9 cellular contexts compared by ENCODE assay signal in the genomic region with DNA sequence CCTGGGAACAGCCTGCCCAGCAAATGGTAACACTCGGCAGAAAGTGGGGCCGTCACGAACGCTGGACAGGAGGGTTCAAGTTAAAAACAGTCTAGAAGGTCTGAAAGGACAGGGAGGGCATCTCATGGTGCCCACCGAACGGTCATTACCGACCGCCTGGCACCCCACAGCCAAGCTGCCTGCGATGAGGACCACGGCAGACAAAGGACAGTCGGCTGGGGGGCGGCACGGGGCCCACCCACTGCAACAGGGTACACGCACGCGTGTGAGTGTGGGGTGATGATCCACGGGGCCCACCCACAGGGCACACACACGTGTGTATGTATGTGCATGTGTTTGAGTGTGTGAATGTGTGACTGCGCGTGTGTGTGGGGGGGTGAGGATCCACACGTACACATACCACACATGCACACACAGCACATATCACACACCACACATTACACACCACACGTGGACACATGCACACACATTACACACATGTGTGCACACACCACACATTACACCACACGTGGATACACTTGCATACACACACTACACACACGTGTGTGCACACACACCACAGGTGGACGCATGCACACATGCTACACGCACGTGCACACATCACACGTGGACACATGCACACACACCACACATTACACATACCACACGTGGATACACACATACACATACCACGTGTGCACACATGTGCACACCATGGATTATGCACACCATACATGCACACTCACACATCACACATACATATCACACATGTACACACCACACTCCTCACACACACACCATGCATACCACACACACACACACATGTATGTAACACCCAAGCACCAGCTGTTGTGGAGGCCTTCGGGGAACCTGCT.
DNase-seq lines count a peak whose midpoint lies in the region; ATAC-seq and TF ChIP-seq lines count a peak whose summit lies in the region.
"Had no signal": no experiment of that assay in that cellular context is flagged by ENCODE, and none has a peak within 500 bp of the region (broad histone marks: within the 10 kb centered on the region; RNA-seq: fewer than 3 reads in every experiment).

No MANE protein-coding gene starts in this region.

- no peaks in the 10 kb centered on the region for H3K9me3 ChIP-seq in T-helper 17 cell (ENCODE audit: control insufficient read depth, low read length, poor library complexity, severe bottlenecking)
- H3K9me3 ChIP-seq: esophagus squamous epithelium had no signal

- POLR2A ChIA-PET in activated CD4-positive, alpha-beta T cell treated with anti-CD3 and anti-CD28 coated beads, Interleukin-2, amount 10 ng/mL, durations not matched to agents 7 days and 5 days (lab: Charles Lee), result no interaction called here

- no peaks in the 10 kb centered on the region for H3K27me3 Mint-ChIP-seq in activated CD4-positive, alpha-beta T cell treated with anti-CD3 and anti-CD28 coated beads, Interleukin-2, amount 10 ng/mL, durations not matched to agents 7 days and 5 days
- no peaks in the 10 kb centered on the region for H3K27me3 Mint-ChIP-seq in T-helper 17 cell
- no peaks in the 10 kb centered on the region for H3K27me3 Mint-ChIP-seq in stimulated activated memory B cell treated with anti-CD40 and anti-IgM and Interleukin-4, amounts not matched to agents 10 μg/mL and 1 μg/mL and 100 μg/mL, for 72 hours

- no peak for TF ChIP-seq CTCF in fibroblast of the aortic adventitia (IDR thresholded peaks at IDR 0.05; ENCODE audit: insufficient read depth, low read length)

- peaks cover 3% of the 10 kb centered on the region for H3K9me3 Mint-ChIP-seq in activated CD4-positive, alpha-beta T cell treated with anti-CD3 and anti-CD28 coated beads, Interleukin-2, amount 10 ng/mL, durations not matched to agents 7 days and 5 days
- H3K9me3 Mint-ChIP-seq in stimulated activated memory B cell treated with anti-CD40 and anti-IgM and Interleukin-4, amounts not matched to agents 10 μg/mL and 1 μg/mL and 100 μg/mL, for 72 hours, result peaks cover 4% of the 10 kb centered on the region

- CTCF ChIA-PET in activated CD4-positive, alpha-beta T cell treated with anti-CD3 and anti-CD28 coated beads, Interleukin-2, amount 10 ng/mL, durations not matched to agents 7 days and 5 days (lab: Charles Lee), result interaction anchor here (0.5 to 1.6 kb wide), 4 partner anchors 65 to 408 kb away, joined by 3 to 5 read pairs (median 4); no protein-coding TSS in a partner anchor

- peaks cover 41% of the 10 kb centered on the region for H3K4me1 Mint-ChIP-seq in activated CD4-positive, alpha-beta T cell treated with anti-CD3 and anti-CD28 coated beads, Interleukin-2, amount 10 ng/mL, durations not matched to agents 7 days and 5 days
- peaks cover 27% of the 10 kb centered on the region for H3K4me1 Mint-ChIP-seq in T-helper 17 cell
- H3K4me1 Mint-ChIP-seq in stimulated activated memory B cell treated with anti-CD40 and anti-IgM and Interleukin-4, amounts not matched to agents 10 μg/mL and 1 μg/mL and 100 μg/mL, for 72 hours, result peaks cover 37% of the 10 kb centered on the region

- ATAC-seq in T-helper 17 cell (no peak), GM21526 (IDR thresholded peaks at IDR 0.05; ENCODE audit: low FRiP score, unreplicated experiment) (no peak), HG02973 (IDR thresholded peaks at IDR 0.05; ENCODE audit: unreplicated experiment) (no peak)
- ATAC-seq in stimulated activated memory B cell treated with anti-CD40 and anti-IgM and Interleukin-4, amounts not matched to agents 10 μg/mL and 1 μg/mL and 100 μg/mL, for 72 hours, result no peak

- peak overlapping the region; percentile 71 for H3K4me3 Mint-ChIP-seq in activated CD4-positive, alpha-beta T cell treated with anti-CD3 and anti-CD28 coated beads, Interleukin-2, amount 10 ng/mL, durations not matched to agents 7 days and 5 days
- H3K4me3 Mint-ChIP-seq in T-helper 17 cell, result peak overlapping the region; percentile 96
- H3K4me3 Mint-ChIP-seq in stimulated activated memory B cell treated with anti-CD40 and anti-IgM and Interleukin-4, amounts not matched to agents 10 μg/mL and 1 μg/mL and 100 μg/mL, for 72 hours, result peak overlapping the region; percentile 3

- no peaks in the 10 kb centered on the region for H3K36me3 Mint-ChIP-seq in activated CD4-positive, alpha-beta T cell treated with anti-CD3 and anti-CD28 coated beads, Interleukin-2, amount 10 ng/mL, durations not matched to agents 7 days and 5 days (ENCODE audit: low read depth)
- peaks cover 4% of the 10 kb centered on the region for H3K36me3 Mint-ChIP-seq in T-helper 17 cell (ENCODE audit: low read depth)
- H3K36me3 Mint-ChIP-seq in stimulated activated memory B cell treated with anti-CD40 and anti-IgM and Interleukin-4, amounts not matched to agents 10 μg/mL and 1 μg/mL and 100 μg/mL, for 72 hours, result no peaks in the 10 kb centered on the region

- H3K4me3 ChIP-seq in fibroblast of the aortic adventitia (ENCODE audit: low read depth, low read length), result peak overlapping the region; percentile 3

- no peak for DNase-seq in activated CD4-positive, alpha-beta T cell treated with anti-CD3 and anti-CD28 coated beads, Interleukin-2, amount 10 ng/mL, durations not matched to agents 7 days and 5 days
- no peak for DNase-seq in activated CD4-positive, alpha-beta T cell treated with anti-CD3 and anti-CD28 coated beads, Interleukin-2, amount 50 U/mL, for 48 hours
- no peak for DNase-seq in T-helper 17 cell
- no peak for DNase-seq in fibroblast of the aortic adventitia (ENCODE audit: low read depth)
- DNase-seq in HUDEP-2 (lab: John Stamatoyannopoulos, UW; ENCODE audit: unreplicated experiment in 76 of 76), result no peak
- DNase-seq: esophagus squamous epithelium had no signal

- H3K27ac Mint-ChIP-seq in activated CD4-positive, alpha-beta T cell treated with anti-CD3 and anti-CD28 coated beads, Interleukin-2, amount 10 ng/mL, durations not matched to agents 7 days and 5 days, result peak overlapping the region; percentile 90
- H3K27ac Mint-ChIP-seq in T-helper 17 cell, result peak overlapping the region; percentile 97
- H3K27ac Mint-ChIP-seq in stimulated activated memory B cell treated with anti-CD40 and anti-IgM and Interleukin-4, amounts not matched to agents 10 μg/mL and 1 μg/mL and 100 μg/mL, for 72 hours, result peak overlapping the region; percentile 83

Comparison
In these comparisons a context has a peak if more than half of its experiments do, and no peak if none do; other contexts are left out.
1. H3K4me3 Mint-ChIP-seq: peak in every context shown above with its lines; median percentile 96 in T-helper 17 cell; 71 in activated CD4-positive, alpha-beta T cell treated with anti-CD3 and anti-CD28 coated beads, Interleukin-2, amount 10 ng/mL, durations not matched to agents 7 days and 5 days; 3 in stimulated activated memory B cell treated with anti-CD40 and anti-IgM and Interleukin-4, amounts not matched to agents 10 μg/mL and 1 μg/mL and 100 μg/mL, for 72 hours.